Comparison of ENCODE assay signal across 9 cellular contexts in genomic region chr11:7192785-7193184, GRCh38. TPM values are rescaled to one million over a fixed set of nuclear protein-coding genes. Genes with fewer than 3 reads are reported as not detected.
"Had no signal": no experiment of that assay in that cellular context is flagged by ENCODE, and none has a peak within 500 bp of the region (broad histone marks: within the 10 kb centered on the region; RNA-seq: fewer than 3 reads in every experiment).

No MANE protein-coding gene starts in this region.

RNA-seq across cellular contexts. Expression of gene SYT9, which starts 58.9 kb away (rescaled TPM):
- total RNA-seq: activated naive CD4-positive, alpha-beta T cell treated with anti-CD3 and anti-CD28 coated beads for 36 hours; activated naive CD8-positive, alpha-beta T cell treated with anti-CD3 and anti-CD28 coated beads for 36 hours; activated naive CD8-positive, alpha-beta T cell treated with anti-CD3 and anti-CD28 coated beads, Interleukin-2, amount 10 ng/mL, durations not matched to agents 7 days and 5 days; activated T-cell treated with anti-CD3 and anti-CD28 coated beads, Interleukin-2, amount 50 U/mL, for 4 hours; activated T-cell treated with anti-CD3 and anti-CD28 coated beads, Interleukin-2, amount 50 U/mL, for 72 hours; activated T-helper 1 cell treated with anti-CD3 and anti-CD28 coated beads, Interleukin-12 subunit alpha, Interleukin-12 subunit beta, Interleukin-2, Interleukin-4 antibody, amounts not matched to agents 30 ng/mL and 10 ng/mL and 1 ng/mL, durations not matched to agents 14 hours and 24 hours and 36 hours; activated T-helper 17 cell treated with anti-CD3 and anti-CD28 coated beads, Interleukin-2, amount 50 U/mL, for 72 hours; activated T-helper 2 cell treated with anti-CD3 and anti-CD28 coated beads, Interferon-gamma antibody, Interleukin-2, Interleukin-4, amounts not matched to agents 10 μg/mL and 5 μg/mL and 100 μg/mL, durations not matched to agents 14 hours and 24 hours and 36 hours; bronchial epithelial cell had no signal
